In the genomic region with DNA sequence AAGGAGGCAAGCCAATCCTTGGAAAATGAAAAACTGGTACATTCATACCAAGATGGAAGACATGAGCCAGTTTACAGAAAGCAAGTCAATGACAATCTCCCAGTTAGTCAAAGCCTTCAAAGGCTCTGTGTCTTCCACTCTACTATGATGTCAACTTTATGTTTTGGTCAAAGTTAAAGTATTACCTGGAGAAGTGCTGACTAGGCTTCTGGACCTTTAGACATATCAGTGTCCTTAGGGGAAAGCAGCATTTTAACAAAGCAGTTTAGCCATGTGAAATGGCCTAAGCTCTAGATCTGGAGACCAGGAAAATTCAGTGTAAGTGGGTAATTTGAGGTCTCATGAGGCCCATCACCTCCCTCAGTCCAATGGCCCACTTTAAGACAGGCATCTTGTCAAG, we compare ENCODE assay signal across 1 cellular context.
TF ChIP-seq lines count a peak whose summit lies in the region.

No MANE protein-coding gene starts in this region.

TF ChIP-seq in IMR-90, 13 proteins besides CTCF, POLR2A, EP300 and RAD21:
- TF ChIP-seq, protein P1, sequence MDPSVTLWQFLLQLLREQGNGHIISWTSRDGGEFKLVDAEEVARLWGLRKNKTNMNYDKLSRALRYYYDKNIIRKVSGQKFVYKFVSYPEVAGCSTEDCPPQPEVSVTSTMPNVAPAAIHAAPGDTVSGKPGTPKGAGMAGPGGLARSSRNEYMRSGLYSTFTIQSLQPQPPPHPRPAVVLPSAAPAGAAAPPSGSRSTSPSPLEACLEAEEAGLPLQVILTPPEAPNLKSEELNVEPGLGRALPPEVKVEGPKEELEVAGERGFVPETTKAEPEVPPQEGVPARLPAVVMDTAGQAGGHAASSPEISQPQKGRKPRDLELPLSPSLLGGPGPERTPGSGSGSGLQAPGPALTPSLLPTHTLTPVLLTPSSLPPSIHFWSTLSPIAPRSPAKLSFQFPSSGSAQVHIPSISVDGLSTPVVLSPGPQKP (IDR thresholded peaks at IDR 0.05; ENCODE audit: borderline replicate concordance, low read depth, low read length) = no peak
- peak; percentile 56 for TF ChIP-seq MAFK (IDR thresholded peaks at IDR 0.05; ENCODE audit: low read depth, low read length)
TF ChIP-seq in IMR-90: peak in this region for 1.
